In genomic region chr12:132986885-132987225, GRCh38 we compare ENCODE assay signal across 8 cellular contexts. TPM values are rescaled to one million over a fixed set of nuclear protein-coding genes. Genes with fewer than 3 reads are reported as not detected.
DNase-seq lines count a peak whose midpoint lies in the region; ATAC-seq and TF ChIP-seq lines count a peak whose summit lies in the region.

No MANE protein-coding gene starts in this region.

- peak; percentile 19 for ATAC-seq in stimulated activated naive CD8-positive, alpha-beta T cell treated with anti-CD3 and anti-CD28 coated beads, Interleukin-15, amount 100 ng/mL, for 72 hours
- no peak for ATAC-seq in GM21528 (IDR thresholded peaks at IDR 0.05; ENCODE audit: low FRiP score, unreplicated experiment)

- H3K4me3 Mint-ChIP-seq in CD4-positive, alpha-beta memory T cell = peak overlapping the region; percentile 92 to 98 (median 95)
- peak overlapping the region; percentile 89 for H3K4me3 Mint-ChIP-seq in activated CD4-positive, alpha-beta memory T cell treated with anti-CD3 and anti-CD28 coated beads for 36 hours
- peak overlapping the region; percentile 72 to 87 for H3K4me3 Mint-ChIP-seq in stimulated activated naive CD8-positive, alpha-beta T cell treated with anti-CD3 and anti-CD28 coated beads, Interleukin-15, amount 100 ng/mL, for 72 hours

- H3K9ac ChIP-seq in iPS-15b (ENCODE audit: low read depth, low read length) = peak overlapping the region; percentile 92

- peak overlapping the region; percentile 58 to 64 for H3K4me3 ChIP-seq in CD4-positive, alpha-beta memory T cell (ENCODE audit: low read length in 2 of 2)
- H3K4me3 ChIP-seq in HFF-Myc (replicated peaks; ENCODE audit: low read depth, low read length) = peak overlapping the region; percentile 94
- peak overlapping the region; percentile 99 for H3K4me3 ChIP-seq in iPS-15b (ENCODE audit: low read depth, low read length)

- H3K27ac Mint-ChIP-seq in CD4-positive, alpha-beta memory T cell = peak overlapping the region; percentile 78 to 97 (median 95)
- H3K27ac Mint-ChIP-seq in activated CD4-positive, alpha-beta memory T cell treated with anti-CD3 and anti-CD28 coated beads for 36 hours = peak overlapping the region; percentile 78
- H3K27ac Mint-ChIP-seq in stimulated activated naive CD8-positive, alpha-beta T cell treated with anti-CD3 and anti-CD28 coated beads, Interleukin-15, amount 100 ng/mL, for 72 hours = peak overlapping the region; percentile 98

- H3K4me1 ChIP-seq in CD4-positive, alpha-beta memory T cell (ENCODE audit: insufficient read depth, low read length) = peaks cover 22% of the 10 kb centered on the region
- no peaks in the 10 kb centered on the region for H3K4me1 ChIP-seq in iPS-15b (ENCODE audit: control insufficient read depth, insufficient read depth, low read length)

- H3K27me3 Mint-ChIP-seq in CD4-positive, alpha-beta memory T cell = peaks cover 0 to 3% of the 10 kb centered on the region in 2 donors
- no peaks in the 10 kb centered on the region for H3K27me3 Mint-ChIP-seq in activated CD4-positive, alpha-beta memory T cell treated with anti-CD3 and anti-CD28 coated beads for 36 hours
- H3K27me3 Mint-ChIP-seq in stimulated activated naive CD8-positive, alpha-beta T cell treated with anti-CD3 and anti-CD28 coated beads, Interleukin-15, amount 100 ng/mL, for 72 hours = no peaks in the 10 kb centered on the region

- H3K9me3 Mint-ChIP-seq in CD4-positive, alpha-beta memory T cell = peaks cover 0 to 41% (median 21%) of the 10 kb centered on the region in 8 donors
- H3K9me3 Mint-ChIP-seq in activated CD4-positive, alpha-beta memory T cell treated with anti-CD3 and anti-CD28 coated beads for 36 hours = peaks cover 30% of the 10 kb centered on the region
- peaks cover 25% of the 10 kb centered on the region in 2 donors for H3K9me3 Mint-ChIP-seq in stimulated activated naive CD8-positive, alpha-beta T cell treated with anti-CD3 and anti-CD28 coated beads, Interleukin-15, amount 100 ng/mL, for 72 hours

- no peaks in the 10 kb centered on the region for H3K9me3 ChIP-seq in CD4-positive, alpha-beta memory T cell (ENCODE audit: control insufficient read depth in 1 of 2, low read length in 2 of 2)
- H3K9me3 ChIP-seq in iPS-15b (ENCODE audit: control insufficient read depth, insufficient read depth, low read length) = no peaks in the 10 kb centered on the region

- peaks cover 24 to 48% (median 33%) of the 10 kb centered on the region in 4 donors for H3K4me1 Mint-ChIP-seq in CD4-positive, alpha-beta memory T cell
- H3K4me1 Mint-ChIP-seq in activated CD4-positive, alpha-beta memory T cell treated with anti-CD3 and anti-CD28 coated beads for 36 hours (ENCODE audit: low read depth) = peaks cover 27% of the 10 kb centered on the region
- peaks cover 28% of the 10 kb centered on the region for H3K4me1 Mint-ChIP-seq in stimulated activated naive CD8-positive, alpha-beta T cell treated with anti-CD3 and anti-CD28 coated beads, Interleukin-15, amount 100 ng/mL, for 72 hours

- no peaks in the 10 kb centered on the region for H3K27me3 ChIP-seq in CD4-positive, alpha-beta memory T cell (ENCODE audit: insufficient read depth, low read length)
- no peaks in the 10 kb centered on the region for H3K27me3 ChIP-seq in iPS-15b (ENCODE audit: control insufficient read depth, insufficient read depth, low read length)

- CTCF ChIA-PET in CD4-positive, alpha-beta memory T cell (lab: Charles Lee; ENCODE audit: partially characterized antibody) = interaction anchor here (1.0 to 2.9 kb wide), 3 partner anchors 195 to 218 kb away, joined by 3 to 20 read pairs (median 3); partner anchors contain the start of gene ZNF268
- CTCF ChIA-PET in activated CD4-positive, alpha-beta memory T cell treated with anti-CD3 and anti-CD28 coated beads for 36 hours (lab: Charles Lee) = interaction anchor here (1.1 to 2.2 kb wide), 5 partner anchors 23 to 194 kb away, joined by 3 to 8 read pairs (median 5); partner anchors contain the start of genes ZNF268 and ZNF605

- intact Hi-C loops in CD4-positive, alpha-beta memory T cell (cut with micrococcal nuclease) = loop anchor here (1.0 kb wide), 8 partner anchors 27 to 194 kb away; partner anchors contain the start of genes CHFR, ZNF10, ZNF140 and ZNF268
- intact Hi-C loops in activated CD4-positive, alpha-beta memory T cell treated with anti-CD3 and anti-CD28 coated beads for 36 hours (cut with micrococcal nuclease) = loop anchor here (1.0 to 5.0 kb wide), 7 partner anchors 31 to 225 kb away; partner anchors contain the start of genes ANKLE2, ZNF10, ZNF140 and ZNF268

- H3K36me3 Mint-ChIP-seq in CD4-positive, alpha-beta memory T cell = peaks cover 34 to 48% of the 10 kb centered on the region in 2 donors
- peaks cover 45% of the 10 kb centered on the region for H3K36me3 Mint-ChIP-seq in activated CD4-positive, alpha-beta memory T cell treated with anti-CD3 and anti-CD28 coated beads for 36 hours

- TF ChIP-seq CTCF in HFF-Myc (IDR thresholded peaks at IDR 0.05; ENCODE audit: low read depth, low read length, missing control alignments) = no peak

- H3K36me3 ChIP-seq in CD4-positive, alpha-beta memory T cell (ENCODE audit: insufficient read depth, low read length) = no peaks in the 10 kb centered on the region
- H3K36me3 ChIP-seq in iPS-15b (ENCODE audit: control insufficient read depth, insufficient read depth, low read length) = no peaks in the 10 kb centered on the region

- DNase-seq in CD4-positive, alpha-beta memory T cell = no peak
- DNase-seq in HFF-Myc (ENCODE audit: extremely low read depth, low read depth) = no peak
- no peak for DNase-seq in activated CD4-positive, alpha-beta memory T cell treated with anti-CD3 and anti-CD28 coated beads for 36 hours
- no peak for DNase-seq in stimulated activated naive CD8-positive, alpha-beta T cell treated with anti-CD3 and anti-CD28 coated beads, Interleukin-15, amount 100 ng/mL, for 72 hours
- DNase-seq in inferior parietal cortex (ENCODE audit: extremely low spot score) = no peak
- no peak for DNase-seq in NCI-H2081 treated with DMSO at 0.1 percent for 48 hours (lab: John Stamatoyannopoulos, UW)

- peak overlapping the region; percentile 77 for H3K27ac ChIP-seq in CD4-positive, alpha-beta memory T cell (ENCODE audit: low read depth, low read length)

- POLR2A ChIA-PET in CD4-positive, alpha-beta memory T cell (lab: Charles Lee; ENCODE audit: partially characterized antibody) = interaction anchor here (0.8 to 3.7 kb wide), 11 partner anchors 10 to 276 kb away, joined by 3 to 43 read pairs (median 17); partner anchors contain the start of genes GOLGA3, PGAM5, ZNF10 and ZNF140
- POLR2A ChIA-PET in activated CD4-positive, alpha-beta memory T cell treated with anti-CD3 and anti-CD28 coated beads for 36 hours (lab: Charles Lee) = interaction anchor here (0.6 to 2.3 kb wide), 6 partner anchors 12 to 194 kb away, joined by 3 to 13 read pairs (median 6); partner anchors contain the start of genes ZNF268, ZNF605 and ZNF84

RNA-seq across cellular contexts. Expression of gene ZNF26, which starts 0.7 kb away (rescaled TPM):
- 10 to 100 TPM; 25.9 to 28.2 TPM for total RNA-seq in CD4-positive, alpha-beta memory T cell
- 10 to 100 TPM; 13.7 to 15.4 TPM for polyA plus RNA-seq in CD4-positive, alpha-beta memory T cell
- 10 to 100 TPM; 10.2 to 10.8 TPM for total RNA-seq in activated CD4-positive, alpha-beta memory T cell treated with anti-CD3 and anti-CD28 coated beads for 36 hours

RNA-seq across cellular contexts. Expression of gene ZNF605, which starts 30.7 kb away (rescaled TPM):
- total RNA-seq in CD4-positive, alpha-beta memory T cell = 10 to 100 TPM; 16.5 to 17.2 TPM
- 1 to 10 TPM in 1 of 2 donors, under 1 TPM in 1; 0.59 to 2.1 TPM for polyA plus RNA-seq in CD4-positive, alpha-beta memory T cell
- total RNA-seq in activated CD4-positive, alpha-beta memory T cell treated with anti-CD3 and anti-CD28 coated beads for 36 hours = 1 to 10 TPM; 4.6 to 5.3 TPM

RNA-seq across cellular contexts. Expression of gene ZNF84, which starts 50.5 kb away (rescaled TPM):
- total RNA-seq in CD4-positive, alpha-beta memory T cell = 10 to 100 TPM; 42.0 to 46.2 TPM
- 10 to 100 TPM; 15.5 to 15.9 TPM for polyA plus RNA-seq in CD4-positive, alpha-beta memory T cell
- 10 to 100 TPM; 10.1 to 11.8 TPM for total RNA-seq in activated CD4-positive, alpha-beta memory T cell treated with anti-CD3 and anti-CD28 coated beads for 36 hours
